Comparison of ENCODE assay signal across 31 cellular contexts in genomic region chr5:42513246-42513645, GRCh38.
"Had no signal": no experiment of that assay in that cellular context is flagged by ENCODE, and none has a peak within 500 bp of the region (broad histone marks: within the 10 kb centered on the region; RNA-seq: fewer than 3 reads in every experiment).

No MANE protein-coding gene starts in this region.

- DNase-seq: naive thymus-derived CD4-positive, alpha-beta T cell; natural killer cell; occipital lobe; ovary; posterior cingulate gyrus; retina; right cardiac atrium; right lobe of liver; sigmoid colon; small intestine; stimulated activated CD4-positive, alpha-beta T cell treated with anti-CD3 and anti-CD28 coated beads, Interleukin-15, amount 100 ng/mL, for 24 hours; stimulated activated CD4-positive, alpha-beta T cell treated with anti-CD3 and anti-CD28 coated beads, Interleukin-2, amount 100 ng/mL, for 24 hours; stimulated activated CD4-positive, alpha-beta T cell treated with anti-CD3 and anti-CD28 coated beads, Interleukin-2, amount 100 ng/mL, for 48 hours; stimulated activated CD4-positive, alpha-beta T cell treated with anti-CD3 and anti-CD28 coated beads, Interleukin-4, amount 100 ng/mL, for 24 hours; stimulated activated naive B cell treated with anti-CD40 and anti-IgM and Interleukin-4, amounts not matched to agents 10 μg/mL and 1 μg/mL and 100 μg/mL, for 72 hours; stimulated activated naive CD4-positive, alpha-beta T cell treated with Interleukin-2 at 50 U/mL for 16 hours; stomach; substantia nigra; testis; tibial artery; transverse colon; upper lobe of right lung; uterus had no signal

- H3K4me3 Mint-ChIP-seq: naive thymus-derived CD4-positive, alpha-beta T cell; natural killer cell; nephron; neural progenitor cell; stimulated activated effector memory CD8-positive, alpha-beta T cell treated with anti-CD3 and anti-CD28 coated beads, Interleukin-12 subunit alpha, Interleukin-12 subunit beta, amount 100 ng/mL, for 72 hours; stimulated activated naive B cell treated with anti-CD40 and anti-IgM and Interleukin-4, amounts not matched to agents 10 μg/mL and 1 μg/mL and 100 μg/mL, for 72 hours; stimulated activated naive CD8-positive, alpha-beta T cell treated with anti-CD3 and anti-CD28 coated beads, Interleukin-15, Interleukin-2, amounts not matched to agents 100 ng/mL and 50 ng/mL, for 24 hours; type B pancreatic cell had no signal

- ATAC-seq: naive thymus-derived CD4-positive, alpha-beta T cell; natural killer cell; right cardiac atrium; right lobe of liver; stimulated activated effector memory CD8-positive, alpha-beta T cell treated with anti-CD3 and anti-CD28 coated beads, Interleukin-12 subunit alpha, Interleukin-12 subunit beta, amount 100 ng/mL, for 72 hours; stimulated activated naive B cell treated with anti-CD40 and anti-IgM and Interleukin-4, amounts not matched to agents 10 μg/mL and 1 μg/mL and 100 μg/mL, for 72 hours; upper lobe of right lung had no signal

- H3K4me1 ChIP-seq: upper lobe of right lung had no signal

- H3K9me3 ChIP-seq: ovary, right lobe of liver, sigmoid colon, stomach, suprapubic skin, testis, tibial artery, transverse colon, upper lobe of right lung, uterus had no signal

- H3K4me1 Mint-ChIP-seq: natural killer cell; stimulated activated effector memory CD8-positive, alpha-beta T cell treated with anti-CD3 and anti-CD28 coated beads, Interleukin-12 subunit alpha, Interleukin-12 subunit beta, amount 100 ng/mL, for 72 hours; stimulated activated naive B cell treated with anti-CD40 and anti-IgM and Interleukin-4, amounts not matched to agents 10 μg/mL and 1 μg/mL and 100 μg/mL, for 72 hours had no signal

- H3K27ac ChIP-seq: neural progenitor cell, ovary, parathyroid adenoma, sigmoid colon, stomach, suprapubic skin, testis, tibial artery, transverse colon, upper lobe of right lung, uterus had no signal

- H3K36me3 Mint-ChIP-seq: naive thymus-derived CD4-positive, alpha-beta T cell; natural killer cell; neural progenitor cell; stimulated activated effector memory CD8-positive, alpha-beta T cell treated with anti-CD3 and anti-CD28 coated beads, Interleukin-12 subunit alpha, Interleukin-12 subunit beta, amount 100 ng/mL, for 72 hours; stimulated activated naive B cell treated with anti-CD40 and anti-IgM and Interleukin-4, amounts not matched to agents 10 μg/mL and 1 μg/mL and 100 μg/mL, for 72 hours; type B pancreatic cell had no signal

- H3K27me3 Mint-ChIP-seq: progenitor cell of endocrine pancreas; stimulated activated naive B cell treated with anti-CD40 and anti-IgM and Interleukin-4, amounts not matched to agents 10 μg/mL and 1 μg/mL and 100 μg/mL, for 72 hours; type B pancreatic cell had no signal

- H3K9ac ChIP-seq: neural progenitor cell, parathyroid adenoma had no signal

- H3K36me3 ChIP-seq: neural progenitor cell, ovary, right lobe of liver, sigmoid colon, stomach, suprapubic skin, tibial artery, transverse colon, upper lobe of right lung, uterus had no signal

- H3K27ac Mint-ChIP-seq: naive thymus-derived CD4-positive, alpha-beta T cell; natural killer cell; nephron; neural progenitor cell; progenitor cell of endocrine pancreas; stimulated activated effector memory CD8-positive, alpha-beta T cell treated with anti-CD3 and anti-CD28 coated beads, Interleukin-12 subunit alpha, Interleukin-12 subunit beta, amount 100 ng/mL, for 72 hours; stimulated activated naive B cell treated with anti-CD40 and anti-IgM and Interleukin-4, amounts not matched to agents 10 μg/mL and 1 μg/mL and 100 μg/mL, for 72 hours; stimulated activated naive CD8-positive, alpha-beta T cell treated with anti-CD3 and anti-CD28 coated beads, Interleukin-15, Interleukin-2, amounts not matched to agents 100 ng/mL and 50 ng/mL, for 24 hours; type B pancreatic cell had no signal

- H3K9me3 Mint-ChIP-seq: naive thymus-derived CD4-positive, alpha-beta T cell; natural killer cell; nephron; neural progenitor cell; stimulated activated effector memory CD8-positive, alpha-beta T cell treated with anti-CD3 and anti-CD28 coated beads, Interleukin-12 subunit alpha, Interleukin-12 subunit beta, amount 100 ng/mL, for 72 hours; stimulated activated naive B cell treated with anti-CD40 and anti-IgM and Interleukin-4, amounts not matched to agents 10 μg/mL and 1 μg/mL and 100 μg/mL, for 72 hours; stimulated activated naive CD8-positive, alpha-beta T cell treated with anti-CD3 and anti-CD28 coated beads, Interleukin-15, Interleukin-2, amounts not matched to agents 100 ng/mL and 50 ng/mL, for 24 hours; type B pancreatic cell had no signal

- H3K27me3 ChIP-seq: neural progenitor cell, ovary, right lobe of liver, sigmoid colon, stomach, suprapubic skin, testis, tibial artery, transverse colon, upper lobe of right lung, uterus had no signal

- H3K4me3 ChIP-seq: neural progenitor cell, ovary, right lobe of liver, sigmoid colon, stomach, suprapubic skin, testis, tibial artery, transverse colon, upper lobe of right lung, uterus had no signal
